ENCODE assay signal across 16 cellular contexts in genomic region chr2:112805542-112805941, GRCh38.
DNase-seq lines count a peak whose midpoint lies in the region; ATAC-seq and TF ChIP-seq lines count a peak whose summit lies in the region.
"Had no signal": no experiment of that assay in that cellular context is flagged by ENCODE, and none has a peak within 500 bp of the region (broad histone marks: within the 10 kb centered on the region; RNA-seq: fewer than 3 reads in every experiment).

No MANE protein-coding gene starts in this region.

- TF ChIP-seq CTCF in GM10266 (IDR thresholded peaks at IDR 0.05; ENCODE audit: control insufficient read depth, insufficient read depth, low read depth, missing control alignments) (no peak), epithelial cell of esophagus (IDR thresholded peaks at IDR 0.05; ENCODE audit: insufficient read depth, low read depth, low read length, missing control alignments) (no peak)

- H3K4me3 ChIP-seq in epithelial cell of esophagus (ENCODE audit: low read length), result no peak overlapping the region
- H3K4me3 ChIP-seq: heart left ventricle, lung, vagina had no signal

- ATAC-seq in GM19372 (IDR thresholded peaks at IDR 0.05; ENCODE audit: low read depth, unreplicated experiment) (peak; percentile 72), HG03280 (IDR thresholded peaks at IDR 0.05; ENCODE audit: unreplicated experiment) (peak; percentile 74)
- ATAC-seq: heart left ventricle had no signal

- DNase-seq in GM10266 (ENCODE audit: extremely low spot score) (peak; percentile 68), epithelial cell of esophagus (ENCODE audit: low read depth) (peak; percentile 99), Ammon's horn (ENCODE audit: low spot score) (no peak), MV-4-11 (lab: John Stamatoyannopoulos, UW) (no peak), NCI-H2171 (lab: John Stamatoyannopoulos, UW) (no peak), activated T-cell treated with anti-CD3 and anti-CD28 coated beads for 4 hours (no peak)
- DNase-seq: activated CD4-positive, alpha-beta T cell treated with anti-CD3 and anti-CD28 coated beads for 1 hour; activated naive CD4-positive, alpha-beta T cell; CD4-positive, alpha-beta memory T cell; heart left ventricle; retina; Right ventricle myocardium superior had no signal

Comparison
In these comparisons a context has a peak if more than half of its experiments do, and no peak if none do; other contexts are left out.
1. DNase-seq: peak in GM10266 (single experiment) and epithelial cell of esophagus (single experiment); none in Ammon's horn (single experiment), MV-4-11 (single experiment), NCI-H2171 (single experiment) and activated T-cell treated with anti-CD3 and anti-CD28 coated beads for 4 hours (single experiment).